ENCODE assay signal across 8 cellular contexts in the genomic region with DNA sequence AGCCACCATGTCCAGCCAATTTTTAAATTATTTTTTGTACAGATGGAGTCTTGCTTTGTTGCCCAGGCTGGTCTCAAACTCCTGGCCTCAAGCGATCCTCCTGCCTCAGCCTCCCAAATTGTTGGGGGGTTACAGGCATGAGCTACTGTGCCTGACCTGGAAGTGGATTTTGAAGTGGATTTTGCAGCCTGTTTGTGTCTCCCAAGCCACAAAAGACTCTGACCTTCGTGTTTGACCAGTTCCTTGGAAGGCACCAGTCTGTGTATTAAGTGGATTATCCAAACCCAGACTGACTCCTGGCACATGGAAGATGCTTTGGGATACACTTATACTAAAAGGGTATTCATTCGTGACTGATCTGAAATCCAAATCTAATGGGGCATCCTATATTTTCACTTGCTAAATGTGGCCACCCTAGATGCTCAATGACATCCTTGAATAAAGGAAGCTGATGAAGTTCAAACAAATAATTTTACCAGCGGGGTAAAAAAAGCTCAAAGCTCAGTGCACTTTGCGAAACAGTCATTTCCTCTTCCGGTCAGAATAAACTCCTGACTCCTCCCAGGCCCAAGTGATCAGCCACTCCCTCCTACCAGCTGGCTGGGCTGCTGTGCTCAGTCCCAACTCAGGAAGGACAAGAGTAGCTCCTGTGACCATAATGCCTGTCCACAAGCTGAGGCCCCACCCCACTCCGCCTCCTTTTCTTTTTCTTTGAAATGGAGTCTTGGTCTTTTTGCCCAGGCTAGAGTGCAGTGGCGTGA.
DNase-seq lines count a peak whose midpoint lies in the region; ATAC-seq lines count a peak whose summit lies in the region.

No MANE protein-coding gene starts in this region.

- ATAC-seq in HG02588 (IDR thresholded peaks at IDR 0.05; ENCODE audit: unreplicated experiment) (peak; percentile 64), HG03457 (IDR thresholded peaks at IDR 0.05; ENCODE audit: unreplicated experiment) (no peak)
- ATAC-seq in stimulated activated naive CD8-positive, alpha-beta T cell treated with anti-CD3 and anti-CD28 coated beads, Interleukin-15, amount 100 ng/mL, for 72 hours, result peak; percentile 86

- peak; percentile 45 for DNase-seq in activated CD4-positive, alpha-beta T cell treated with anti-CD3 and anti-CD28 coated beads for 48 hours
- no peak for DNase-seq in activated CD4-positive, alpha-beta T cell treated with anti-CD3 and anti-CD28 coated beads, Interleukin-2, amount 50 U/mL, for 4 hours
- DNase-seq in NCI-H510A treated with DMSO at 0.1 percent for 48 hours (lab: John Stamatoyannopoulos, UW), result peak; percentile 31
- DNase-seq in activated effector memory CD4-positive, alpha-beta T cell treated with anti-CD3 and anti-CD28 coated beads, Interleukin-2, amount 50 U/mL, for 16 hours, result peak; percentile 77
- DNase-seq in hepatic stellate cell (ENCODE audit: low spot score), result peak; percentile 67
- no peak for DNase-seq in stimulated activated naive CD8-positive, alpha-beta T cell treated with anti-CD3 and anti-CD28 coated beads, Interleukin-15, amount 100 ng/mL, for 72 hours

- peak overlapping the region; percentile 39 to 69 for H3K4me3 Mint-ChIP-seq in stimulated activated naive CD8-positive, alpha-beta T cell treated with anti-CD3 and anti-CD28 coated beads, Interleukin-15, amount 100 ng/mL, for 72 hours

- peak overlapping the region; percentile 90 to 91 for H3K27ac Mint-ChIP-seq in stimulated activated naive CD8-positive, alpha-beta T cell treated with anti-CD3 and anti-CD28 coated beads, Interleukin-15, amount 100 ng/mL, for 72 hours

- H3K27me3 Mint-ChIP-seq in stimulated activated naive CD8-positive, alpha-beta T cell treated with anti-CD3 and anti-CD28 coated beads, Interleukin-15, amount 100 ng/mL, for 72 hours, result no peaks in the 10 kb centered on the region

- no peaks in the 10 kb centered on the region for H3K9me3 Mint-ChIP-seq in stimulated activated naive CD8-positive, alpha-beta T cell treated with anti-CD3 and anti-CD28 coated beads, Interleukin-15, amount 100 ng/mL, for 72 hours

- H3K4me1 Mint-ChIP-seq in stimulated activated naive CD8-positive, alpha-beta T cell treated with anti-CD3 and anti-CD28 coated beads, Interleukin-15, amount 100 ng/mL, for 72 hours, result peaks cover 10% of the 10 kb centered on the region

Comparison
In these comparisons a context has a peak if more than half of its experiments do, and no peak if none do; other contexts are left out.
1. DNase-seq: peak in activated CD4-positive, alpha-beta T cell treated with anti-CD3 and anti-CD28 coated beads for 48 hours (single experiment), NCI-H510A treated with DMSO at 0.1 percent for 48 hours (single experiment), activated effector memory CD4-positive, alpha-beta T cell treated with anti-CD3 and anti-CD28 coated beads, Interleukin-2, amount 50 U/mL, for 16 hours (single experiment) and hepatic stellate cell (single experiment); none in activated CD4-positive, alpha-beta T cell treated with anti-CD3 and anti-CD28 coated beads, Interleukin-2, amount 50 U/mL, for 4 hours (0 of 2) and stimulated activated naive CD8-positive, alpha-beta T cell treated with anti-CD3 and anti-CD28 coated beads, Interleukin-15, amount 100 ng/mL, for 72 hours (0 of 2).